ENCODE assay signal across 9 cellular contexts in the genomic region with DNA sequence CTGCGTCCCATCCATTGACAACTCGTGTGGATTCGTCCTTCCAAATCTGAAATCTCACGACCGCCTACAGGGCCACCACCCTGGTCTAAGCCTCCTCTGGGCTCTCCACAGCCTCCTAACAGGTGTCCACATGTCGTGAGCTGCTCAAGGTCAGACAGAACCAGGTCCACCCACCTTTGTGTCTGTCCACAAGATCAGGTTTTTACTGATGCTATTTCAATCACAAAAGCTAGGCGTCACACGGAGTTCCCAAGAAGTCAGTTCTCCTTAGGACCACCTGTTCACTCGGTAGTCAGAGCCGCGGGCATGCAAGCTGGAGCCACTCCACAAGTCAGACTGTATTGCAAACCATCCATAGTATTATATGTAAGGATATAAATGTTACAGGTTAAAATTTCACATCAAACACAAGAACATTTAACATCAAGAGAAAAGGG. TPM values are rescaled to one million over a fixed set of nuclear protein-coding genes. Genes with fewer than 3 reads are reported as not detected.
DNase-seq lines count a peak whose midpoint lies in the region; ATAC-seq and TF ChIP-seq lines count a peak whose summit lies in the region.
"Had no signal": no experiment of that assay in that cellular context is flagged by ENCODE, and none has a peak within 500 bp of the region (broad histone marks: within the 10 kb centered on the region; RNA-seq: fewer than 3 reads in every experiment).

No MANE protein-coding gene starts in this region.

- no peak overlapping the region for H3K27ac ChIP-seq in GM23338 (ENCODE audit: low read depth)
- no peak overlapping the region for H3K27ac ChIP-seq in SJCRH30

- H4K20me1 ChIP-seq in GM23338 (replicated peaks; ENCODE audit: insufficient read depth) = no peaks in the 10 kb centered on the region; the same call in 1 of the 2 replicates

- peak overlapping the region; percentile 71 for H3K4me3 Mint-ChIP-seq in GM23338

- H3K4me1 ChIP-seq in GM23338 (ENCODE audit: insufficient read depth) (0 out of 2 replicates have a peak, but pooled peaks cover 4% of the 10 kb centered on the region), SJCRH30 (no peaks in the 10 kb centered on the region)

- H3K36me3 ChIP-seq in GM23338 (ENCODE audit: insufficient read depth) = no peaks in the 10 kb centered on the region
- H3K36me3 ChIP-seq in SJCRH30 = no peaks in the 10 kb centered on the region

- H3K27me3 ChIP-seq in GM23338 (ENCODE audit: insufficient read depth) (peaks cover 36% of the 10 kb centered on the region), SJCRH30 (no peaks in the 10 kb centered on the region)

- no peaks in the 10 kb centered on the region for H3K9me3 ChIP-seq in SJCRH30 (replicated peaks)

- TF ChIP-seq CTCF in GM23338 (conservative IDR thresholded peaks at IDR 0.05; ENCODE audit: low read depth in 2 of 2) (no peak), fibroblast of pulmonary artery (IDR thresholded peaks at IDR 0.05; ENCODE audit: low read length, missing control alignments) (no peak)

- no peak for DNase-seq in GM23338 (ENCODE audit: low spot score)
- no peak for DNase-seq in SJCRH30
- DNase-seq in fibroblast of pulmonary artery (ENCODE audit: low read depth) = no peak
- no peak for DNase-seq in skeletal muscle cell (ENCODE audit: low read depth)
- DNase-seq in CD1c-positive myeloid dendritic cell (ENCODE audit: extremely low spot score) = no peak
- no peak for DNase-seq in NCI-H128 (lab: John Stamatoyannopoulos, UW; ENCODE audit: unreplicated experiment)
- DNase-seq in NOMO-1 (lab: John Stamatoyannopoulos, UW; ENCODE audit: unreplicated experiment in 2 of 2) = no peak

- H3K79me2 ChIP-seq in GM23338 (replicated peaks; ENCODE audit: insufficient read depth) = no peaks in the 10 kb centered on the region

- H3K9me2 ChIP-seq in GM23338 (ENCODE audit: insufficient read depth) = no peaks in the 10 kb centered on the region

- H3F3A ChIP-seq in GM23338 (replicated peaks; ENCODE audit: low read depth) = peaks cover 6% of the 10 kb centered on the region; the same call in 1 of the 2 replicates

- peaks cover 28% of the 10 kb centered on the region for H3K27me3 Mint-ChIP-seq in GM23338 (ENCODE audit: insufficient read depth, low read depth, poor library complexity)

- peaks cover 4% of the 10 kb centered on the region; the same call in 2 of the 3 replicates for H3K4me1 Mint-ChIP-seq in GM23338

- H3K4me2 ChIP-seq in GM23338 = peak overlapping the region; percentile 82

- no peaks in the 10 kb centered on the region; the same call in 2 of the 3 replicates for H3K9me3 Mint-ChIP-seq in GM23338

- ATAC-seq in GM23338 (no peak), HG02678 (IDR thresholded peaks at IDR 0.05; ENCODE audit: unreplicated experiment) (no peak)

- H3K4me3 ChIP-seq in GM23338 = peak overlapping the region; percentile 77; the same call in 1 of the 2 replicates
- peak overlapping the region; percentile 64 for H3K4me3 ChIP-seq in SJCRH30
- peak overlapping the region; percentile 57 for H3K4me3 ChIP-seq in fibroblast of pulmonary artery (replicated peaks; ENCODE audit: low read depth, low read length)
- H3K4me3 ChIP-seq in skeletal muscle cell (ENCODE audit: low read depth, low read length) = peak overlapping the region; percentile 58

- no peak overlapping the region for H3K27ac Mint-ChIP-seq in GM23338

- peaks cover 14% of the 10 kb centered on the region for H3K36me3 Mint-ChIP-seq in GM23338 (ENCODE audit: low read depth)

- H2AFZ ChIP-seq in GM23338 = peak overlapping the region; percentile 99

TF ChIP-seq in GM23338, 12 proteins besides CTCF, POLR2A, EP300 and RAD21:
- TF ChIP-seq, protein P1, sequence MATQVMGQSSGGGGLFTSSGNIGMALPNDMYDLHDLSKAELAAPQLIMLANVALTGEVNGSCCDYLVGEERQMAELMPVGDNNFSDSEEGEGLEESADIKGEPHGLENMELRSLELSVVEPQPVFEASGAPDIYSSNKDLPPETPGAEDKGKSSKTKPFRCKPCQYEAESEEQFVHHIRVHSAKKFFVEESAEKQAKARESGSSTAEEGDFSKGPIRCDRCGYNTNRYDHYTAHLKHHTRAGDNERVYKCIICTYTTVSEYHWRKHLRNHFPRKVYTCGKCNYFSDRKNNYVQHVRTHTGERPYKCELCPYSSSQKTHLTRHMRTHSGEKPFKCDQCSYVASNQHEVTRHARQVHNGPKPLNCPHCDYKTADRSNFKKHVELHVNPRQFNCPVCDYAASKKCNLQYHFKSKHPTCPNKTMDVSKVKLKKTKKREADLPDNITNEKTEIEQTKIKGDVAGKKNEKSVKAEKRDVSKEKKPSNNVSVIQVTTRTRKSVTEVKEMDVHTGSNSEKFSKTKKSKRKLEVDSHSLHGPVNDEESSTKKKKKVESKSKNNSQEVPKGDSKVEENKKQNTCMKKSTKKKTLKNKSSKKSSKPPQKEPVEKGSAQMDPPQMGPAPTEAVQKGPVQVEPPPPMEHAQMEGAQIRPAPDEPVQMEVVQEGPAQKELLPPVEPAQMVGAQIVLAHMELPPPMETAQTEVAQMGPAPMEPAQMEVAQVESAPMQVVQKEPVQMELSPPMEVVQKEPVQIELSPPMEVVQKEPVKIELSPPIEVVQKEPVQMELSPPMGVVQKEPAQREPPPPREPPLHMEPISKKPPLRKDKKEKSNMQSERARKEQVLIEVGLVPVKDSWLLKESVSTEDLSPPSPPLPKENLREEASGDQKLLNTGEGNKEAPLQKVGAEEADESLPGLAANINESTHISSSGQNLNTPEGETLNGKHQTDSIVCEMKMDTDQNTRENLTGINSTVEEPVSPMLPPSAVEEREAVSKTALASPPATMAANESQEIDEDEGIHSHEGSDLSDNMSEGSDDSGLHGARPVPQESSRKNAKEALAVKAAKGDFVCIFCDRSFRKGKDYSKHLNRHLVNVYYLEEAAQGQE (IDR thresholded peaks at IDR 0.05; ENCODE audit: unreplicated experiment) = no peak
- TF ChIP-seq EZH2phosphoT487 (IDR thresholded peaks at IDR 0.05; ENCODE audit: unreplicated experiment) (no peak), NANOG (IDR thresholded peaks at IDR 0.05; ENCODE audit: borderline replicate concordance) (no peak)

RNA-seq across cellular contexts. Expression of gene DNPH1, which starts 0.5 kb away (rescaled TPM):
- total RNA-seq in GM23338 (2014; rRNA removed; shearing (Covaris generic)) = 18.0 and 29.2 TPM in 2 replicates
- 43.4 and 50.0 TPM in 2 replicates for polyA plus RNA-seq in GM23338 (2016; fragmentation: Nextera tagmentation; extraction: Ambion mirVana)
- 23.8 and 31.4 TPM in 2 replicates for total RNA-seq in SJCRH30 (2014; rRNA removed; shearing (Covaris generic))

RNA-seq across cellular contexts. Expression of gene TTBK1, which starts 13.5 kb away (rescaled TPM):
- 1.1 and 1.2 TPM in 2 replicates for total RNA-seq in GM23338 (2014; rRNA removed; shearing (Covaris generic))
- 0.14 and 0.29 TPM in 2 replicates for polyA plus RNA-seq in GM23338 (2016; fragmentation: Nextera tagmentation; extraction: Ambion mirVana)
- total RNA-seq in SJCRH30 (2014; rRNA removed; shearing (Covaris generic)) = not detected in 2 replicates
- total RNA-seq: omental fat pad had no signal

RNA-seq across cellular contexts. Expression of gene CUL9, which starts 47.8 kb away (rescaled TPM):
- 11.3 and 14.2 TPM in 2 replicates for total RNA-seq in GM23338 (2014; rRNA removed; shearing (Covaris generic))
- polyA plus RNA-seq in GM23338 (2016; fragmentation: Nextera tagmentation; extraction: Ambion mirVana) = 2.6 and 4.9 TPM in 2 replicates
- total RNA-seq in SJCRH30 (2014; rRNA removed; shearing (Covaris generic)) = 14.1 and 14.5 TPM in 2 replicates

RNA-seq across cellular contexts. Expression of gene SRF, which starts 58.8 kb away (rescaled TPM):
- 49.7 and 54.9 TPM in 2 replicates for total RNA-seq in GM23338 (2014; rRNA removed; shearing (Covaris generic))
- polyA plus RNA-seq in GM23338 (2016; fragmentation: Nextera tagmentation; extraction: Ambion mirVana) = 9.9 and 13.4 TPM in 2 replicates
- 23.5 and 25.8 TPM in 2 replicates for total RNA-seq in SJCRH30 (2014; rRNA removed; shearing (Covaris generic))
